ENCODE assay signal across 36 cellular contexts in genomic region chr11:125967515-125967914, GRCh38. TPM values are rescaled to one million over a fixed set of nuclear protein-coding genes. Genes with fewer than 3 reads are reported as not detected.
"Had no signal": no experiment of that assay in that cellular context is flagged by ENCODE, and none has a peak within 500 bp of the region (broad histone marks: within the 10 kb centered on the region; RNA-seq: fewer than 3 reads in every experiment).

No MANE protein-coding gene starts in this region.

- H3K36me3 Mint-ChIP-seq: activated naive CD4-positive, alpha-beta T cell treated with anti-CD3 and anti-CD28 coated beads, Interleukin-2, amount 10 ng/mL, durations not matched to agents 7 days and 5 days; activated naive CD8-positive, alpha-beta T cell treated with anti-CD3 and anti-CD28 coated beads, Interleukin-2, amount 10 ng/mL, durations not matched to agents 7 days and 5 days had no signal

- DNase-seq: activated CD4-positive, alpha-beta memory T cell treated with anti-CD3 and anti-CD28 coated beads, Interleukin-2, amount 10 ng/mL, durations not matched to agents 7 days and 5 days; activated CD4-positive, alpha-beta T cell treated with anti-CD3 and anti-CD28 coated beads for 1 hour; activated CD4-positive, alpha-beta T cell treated with anti-CD3 and anti-CD28 coated beads for 36 hours; activated CD4-positive, alpha-beta T cell treated with anti-CD3 and anti-CD28 coated beads for 48 hours; activated CD4-positive, alpha-beta T cell treated with anti-CD3 and anti-CD28 coated beads, Interleukin-2, amount 10 ng/mL, durations not matched to agents 7 days and 5 days; activated CD4-positive, alpha-beta T cell treated with anti-CD3 and anti-CD28 coated beads, Interleukin-2, amount 50 U/mL, for 48 hours; activated CD4-positive, CD25-positive, alpha-beta regulatory T cell; activated CD8-positive, alpha-beta memory T cell treated with anti-CD3 and anti-CD28 coated beads for 24 hours; activated CD8-positive, alpha-beta memory T cell treated with anti-CD3 and anti-CD28 coated beads, Interleukin-2, amount 10 ng/mL, durations not matched to agents 7 days and 5 days; activated CD8-positive, alpha-beta memory T cell treated with anti-CD3 and anti-CD28 coated beads, Interleukin-2, amount 50 U/mL, for 48 hours; activated CD8-positive, alpha-beta T cell treated with anti-CD3 and anti-CD28 coated beads, Interleukin-2, amount 10 ng/mL, durations not matched to agents 7 days and 5 days; activated effector memory CD4-positive, alpha-beta T cell treated with Interleukin-2 at 50 U/mL for 16 hours; activated gamma-delta T cell; activated naive CD4-positive, alpha-beta T cell treated with anti-CD3 and anti-CD28 coated beads, Interleukin-2, amount 10 ng/mL, durations not matched to agents 7 days and 5 days; activated naive CD4-positive, alpha-beta T cell treated with Interleukin-2 at 50 U/mL for 16 hours; activated naive CD8-positive, alpha-beta T cell treated with anti-CD3 and anti-CD28 coated beads, Interleukin-2, amount 10 ng/mL, durations not matched to agents 7 days and 5 days; activated naive CD8-positive, alpha-beta T cell treated with anti-CD3 and anti-CD28 coated beads, Interleukin-2, amount 50 U/mL, for 24 hours; activated T-cell treated with anti-CD3 and anti-CD28 coated beads, Interleukin-2, amount 50 U/mL, for 24 hours; activated T-cell treated with anti-CD3 and anti-CD28 coated beads, Interleukin-2, amount 50 U/mL, for 48 hours; amygdala; anterior cingulate cortex; central memory CD4-positive, alpha-beta T cell; T-helper 1 cell; T-helper 2 cell; T-helper 9 cell had no signal

- H3K4me3 ChIP-seq: ascending aorta, breast epithelium had no signal

- ATAC-seq: activated CD4-positive, alpha-beta T cell treated with anti-CD3 and anti-CD28 coated beads for 36 hours; activated CD4-positive, CD25-positive, alpha-beta regulatory T cell treated with anti-CD3 and anti-CD28 coated beads, Interleukin-2, amount 50 U/mL, for 24 hours; activated CD8-positive, alpha-beta memory T cell treated with anti-CD3 and anti-CD28 coated beads, Interleukin-2, amount 10 ng/mL, durations not matched to agents 7 days and 5 days; activated CD8-positive, alpha-beta T cell treated with anti-CD3 and anti-CD28 coated beads, Interleukin-2, amount 10 ng/mL, durations not matched to agents 7 days and 5 days; activated naive CD8-positive, alpha-beta T cell treated with anti-CD3 and anti-CD28 coated beads, Interleukin-2, amount 50 U/mL, for 24 hours had no signal

- H3K4me3 Mint-ChIP-seq: activated CD4-positive, alpha-beta memory T cell treated with anti-CD3 and anti-CD28 coated beads, Interleukin-2, amount 10 ng/mL, durations not matched to agents 7 days and 5 days; activated CD4-positive, alpha-beta T cell treated with anti-CD3 and anti-CD28 coated beads for 36 hours; activated CD4-positive, alpha-beta T cell treated with anti-CD3 and anti-CD28 coated beads, Interleukin-2, amount 10 ng/mL, durations not matched to agents 7 days and 5 days; activated CD8-positive, alpha-beta memory T cell treated with anti-CD3 and anti-CD28 coated beads, Interleukin-2, amount 10 ng/mL, durations not matched to agents 7 days and 5 days; activated CD8-positive, alpha-beta T cell treated with anti-CD3 and anti-CD28 coated beads, Interleukin-2, amount 10 ng/mL, durations not matched to agents 7 days and 5 days; activated naive CD4-positive, alpha-beta T cell treated with anti-CD3 and anti-CD28 coated beads, Interleukin-2, amount 10 ng/mL, durations not matched to agents 7 days and 5 days; activated naive CD4-positive, alpha-beta T cell treated with anti-CD3 and anti-CD28 coated beads, Interleukin-2, amount 50 U/mL, for 24 hours; activated naive CD8-positive, alpha-beta T cell; activated naive CD8-positive, alpha-beta T cell treated with anti-CD3 and anti-CD28 coated beads, Interleukin-2, amount 10 ng/mL, durations not matched to agents 7 days and 5 days; activated naive CD8-positive, alpha-beta T cell treated with anti-CD3 and anti-CD28 coated beads, Interleukin-2, amount 50 U/mL, for 24 hours; activated T-cell treated with anti-CD3 and anti-CD28 coated beads, Interleukin-2, amount 50 U/mL, for 24 hours; brain; T-helper 1 cell treated with Interleukin-12 subunit alpha and Interleukin-12 subunit beta and Interleukin-4 antibody, amounts not matched to agents 30 μg/mL and 1 μg/mL, for 36 hours; T-helper 2 cell treated with Interferon-gamma antibody and Interleukin-4, amounts not matched to agents 5 μg/mL and 100 μg/mL, for 36 hours had no signal

- H3K27me3 ChIP-seq: ascending aorta, breast epithelium had no signal

- H3K9me3 Mint-ChIP-seq: activated CD4-positive, alpha-beta memory T cell treated with anti-CD3 and anti-CD28 coated beads, Interleukin-2, amount 10 ng/mL, durations not matched to agents 7 days and 5 days; activated naive CD8-positive, alpha-beta T cell treated with anti-CD3 and anti-CD28 coated beads, Interleukin-2, amount 10 ng/mL, durations not matched to agents 7 days and 5 days; T-helper 1 cell treated with Interleukin-12 subunit alpha and Interleukin-12 subunit beta and Interleukin-4 antibody, amounts not matched to agents 30 μg/mL and 1 μg/mL, for 36 hours had no signal

- H3K27ac ChIP-seq: ascending aorta, breast epithelium had no signal

- H3K27me3 Mint-ChIP-seq: activated CD4-positive, alpha-beta T cell treated with anti-CD3 and anti-CD28 coated beads for 36 hours; activated naive CD4-positive, alpha-beta T cell treated with anti-CD3 and anti-CD28 coated beads, Interleukin-2, amount 50 U/mL, for 24 hours; activated naive CD8-positive, alpha-beta T cell; activated T-cell treated with anti-CD3 and anti-CD28 coated beads, Interleukin-2, amount 50 U/mL, for 24 hours; brain had no signal

- H3K36me3 ChIP-seq: ascending aorta, breast epithelium had no signal

- H3K4me1 ChIP-seq: ascending aorta, breast epithelium had no signal

- H3K27ac Mint-ChIP-seq: activated CD4-positive, alpha-beta memory T cell treated with anti-CD3 and anti-CD28 coated beads, Interleukin-2, amount 10 ng/mL, durations not matched to agents 7 days and 5 days; activated CD4-positive, alpha-beta T cell treated with anti-CD3 and anti-CD28 coated beads for 36 hours; activated CD4-positive, alpha-beta T cell treated with anti-CD3 and anti-CD28 coated beads, Interleukin-2, amount 10 ng/mL, durations not matched to agents 7 days and 5 days; activated CD8-positive, alpha-beta memory T cell treated with anti-CD3 and anti-CD28 coated beads, Interleukin-2, amount 10 ng/mL, durations not matched to agents 7 days and 5 days; activated CD8-positive, alpha-beta T cell treated with anti-CD3 and anti-CD28 coated beads, Interleukin-2, amount 10 ng/mL, durations not matched to agents 7 days and 5 days; activated naive CD4-positive, alpha-beta T cell treated with anti-CD3 and anti-CD28 coated beads, Interleukin-2, amount 10 ng/mL, durations not matched to agents 7 days and 5 days; activated naive CD4-positive, alpha-beta T cell treated with anti-CD3 and anti-CD28 coated beads, Interleukin-2, amount 50 U/mL, for 24 hours; activated naive CD8-positive, alpha-beta T cell; activated naive CD8-positive, alpha-beta T cell treated with anti-CD3 and anti-CD28 coated beads, Interleukin-2, amount 10 ng/mL, durations not matched to agents 7 days and 5 days; activated naive CD8-positive, alpha-beta T cell treated with anti-CD3 and anti-CD28 coated beads, Interleukin-2, amount 50 U/mL, for 24 hours; activated T-cell treated with anti-CD3 and anti-CD28 coated beads, Interleukin-2, amount 50 U/mL, for 24 hours; activated T-helper 2 cell treated with anti-CD3 and anti-CD28 coated beads, Interferon-gamma antibody, Interleukin-2, Interleukin-4, amounts not matched to agents 10 μg/mL and 5 μg/mL and 100 μg/mL, durations not matched to agents 14 hours and 24 hours and 36 hours; T-helper 1 cell treated with Interleukin-12 subunit alpha and Interleukin-12 subunit beta and Interleukin-4 antibody, amounts not matched to agents 30 μg/mL and 1 μg/mL, for 36 hours; T-helper 2 cell treated with Interferon-gamma antibody and Interleukin-4, amounts not matched to agents 5 μg/mL and 100 μg/mL, for 36 hours had no signal

- H3K4me1 Mint-ChIP-seq: activated CD4-positive, alpha-beta memory T cell treated with anti-CD3 and anti-CD28 coated beads, Interleukin-2, amount 10 ng/mL, durations not matched to agents 7 days and 5 days; activated CD4-positive, alpha-beta T cell treated with anti-CD3 and anti-CD28 coated beads for 36 hours; activated CD4-positive, alpha-beta T cell treated with anti-CD3 and anti-CD28 coated beads, Interleukin-2, amount 10 ng/mL, durations not matched to agents 7 days and 5 days; activated CD8-positive, alpha-beta memory T cell treated with anti-CD3 and anti-CD28 coated beads, Interleukin-2, amount 10 ng/mL, durations not matched to agents 7 days and 5 days; activated naive CD4-positive, alpha-beta T cell treated with anti-CD3 and anti-CD28 coated beads, Interleukin-2, amount 10 ng/mL, durations not matched to agents 7 days and 5 days; activated naive CD4-positive, alpha-beta T cell treated with anti-CD3 and anti-CD28 coated beads, Interleukin-2, amount 50 U/mL, for 24 hours; activated naive CD8-positive, alpha-beta T cell treated with anti-CD3 and anti-CD28 coated beads, Interleukin-2, amount 10 ng/mL, durations not matched to agents 7 days and 5 days; activated naive CD8-positive, alpha-beta T cell treated with anti-CD3 and anti-CD28 coated beads, Interleukin-2, amount 50 U/mL, for 24 hours; brain had no signal

RNA-seq across cellular contexts. Expression of gene VSIG10L2, which starts 21.7 kb away (rescaled TPM):
- total RNA-seq: activated CD4-positive, alpha-beta memory T cell treated with anti-CD3 and anti-CD28 coated beads, Interleukin-2, amount 10 ng/mL, durations not matched to agents 7 days and 5 days; activated CD4-positive, alpha-beta T cell treated with anti-CD3 and anti-CD28 coated beads for 36 hours; activated CD4-positive, alpha-beta T cell treated with anti-CD3 and anti-CD28 coated beads, Interleukin-2, amount 10 ng/mL, durations not matched to agents 7 days and 5 days; activated CD8-positive, alpha-beta memory T cell treated with anti-CD3 and anti-CD28 coated beads, Interleukin-2, amount 10 ng/mL, durations not matched to agents 7 days and 5 days; activated CD8-positive, alpha-beta T cell treated with anti-CD3 and anti-CD28 coated beads, Interleukin-2, amount 10 ng/mL, durations not matched to agents 7 days and 5 days; activated naive CD8-positive, alpha-beta T cell treated with anti-CD3 and anti-CD28 coated beads, Interleukin-2, amount 10 ng/mL, durations not matched to agents 7 days and 5 days; activated T-helper 2 cell treated with anti-CD3 and anti-CD28 coated beads, Interferon-gamma antibody, Interleukin-2, Interleukin-4, amounts not matched to agents 10 μg/mL and 5 μg/mL and 100 μg/mL, durations not matched to agents 14 hours and 24 hours and 36 hours; ascending aorta; cardiac septum; cerebellum had no signal
